38 cellular contexts compared by ENCODE assay signal in the genomic region with DNA sequence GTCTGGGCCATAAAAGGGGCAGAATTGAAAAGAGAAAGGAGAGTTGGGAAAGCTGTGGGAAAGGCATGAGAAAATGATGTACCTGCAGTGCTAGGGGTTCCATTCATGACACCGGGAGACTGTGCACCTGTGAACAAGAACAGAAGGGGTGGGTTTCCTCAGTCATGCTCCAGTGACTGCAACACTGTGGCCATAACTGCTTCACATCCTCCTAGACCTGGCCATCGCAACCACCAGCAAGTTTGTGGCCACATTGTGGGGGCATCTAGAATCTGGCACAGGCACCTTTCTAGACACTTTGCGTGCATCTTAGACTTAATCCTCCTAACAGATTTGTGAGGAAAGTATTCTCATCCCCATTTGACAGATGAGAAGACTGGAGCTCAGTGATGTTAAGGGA. TPM values are rescaled to one million over a fixed set of nuclear protein-coding genes. Genes with fewer than 3 reads are reported as not detected.
"Had no signal": no experiment of that assay in that cellular context is flagged by ENCODE, and none has a peak within 500 bp of the region (broad histone marks: within the 10 kb centered on the region; RNA-seq: fewer than 3 reads in every experiment).

No MANE protein-coding gene starts in this region.

- H3K4me2 ChIP-seq: KMS-11 had no signal

- H3K27ac ChIP-seq: KMS-11 had no signal

- H3K9ac ChIP-seq: KMS-11 had no signal

- DNase-seq: Karpas-422, Kasumi-1, MG63, MM.1S, MV-4-11, NCI-H1048, NCI-H1092, NCI-H1092 treated with DMSO at 0.1 percent for 48 hours, NCI-H1105, NCI-H1105 treated with DMSO at 0.1 percent for 48 hours, NCI-H1417, NCI-H1417 treated with DMSO at 0.1 percent for 48 hours, NCI-H1436, NCI-H1436 treated with DMSO at 0.1 percent for 48 hours, NCI-H146, NCI-H1694, NCI-H1694 treated with DMSO at 0.1 percent for 48 hours, NCI-H187, NCI-H187 treated with DMSO at 0.1 percent for 48 hours, NCI-H1930, NCI-H2029, NCI-H2029 treated with DMSO at 0.1 percent for 48 hours, NCI-H2081, NCI-H2081 treated with DMSO at 0.1 percent for 48 hours, NCI-H2107, NCI-H2171, NCI-H2171 treated with DMSO at 0.1 percent for 48 hours, NCI-H2227 treated with DMSO at 0.1 percent for 48 hours, NCI-H226, NCI-H345, NCI-H446, NCI-H446 treated with DMSO at 0.1 percent for 48 hours, NCI-H510A had no signal

- H3K4me3 ChIP-seq: MG63 had no signal

- H3K9me3 ChIP-seq: MG63 had no signal

- H3K36me3 ChIP-seq: MG63 had no signal

RNA-seq across cellular contexts. Expression of gene GP2, which starts 12.7 kb away (rescaled TPM):
- total RNA-seq: LHCN-M2, M059J, MCF 10A, NCI-H460 had no signal

RNA-seq across cellular contexts. Expression of gene UMOD, which starts 37.9 kb away (rescaled TPM):
- total RNA-seq: LHCN-M2, M059J, MCF 10A, NCI-H460 had no signal
